ENCODE assay signal across 9 cellular contexts in the genomic region with DNA sequence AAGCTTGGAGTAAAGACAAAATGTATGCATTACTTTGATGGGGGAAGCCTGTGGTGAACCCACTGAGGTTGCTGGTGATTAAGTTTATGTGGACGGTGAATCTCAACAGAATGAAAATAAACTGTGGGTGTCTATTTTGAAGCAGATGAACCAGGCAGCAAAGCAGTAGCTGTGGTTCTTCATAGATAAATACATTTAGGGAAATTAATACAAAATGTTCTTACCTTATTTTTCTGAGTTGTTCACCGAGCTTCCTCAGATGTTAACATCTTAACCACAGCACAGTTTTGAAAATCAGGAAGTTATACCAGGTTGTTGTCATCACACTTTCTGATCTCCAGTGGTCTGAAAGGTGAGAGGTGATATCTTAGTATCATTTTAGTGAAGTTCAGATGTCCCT. TPM values are rescaled to one million over a fixed set of nuclear protein-coding genes. Genes with fewer than 3 reads are reported as not detected.
DNase-seq lines count a peak whose midpoint lies in the region; TF ChIP-seq lines count a peak whose summit lies in the region.
"Had no signal": no experiment of that assay in that cellular context is flagged by ENCODE, and none has a peak within 500 bp of the region (broad histone marks: within the 10 kb centered on the region; RNA-seq: fewer than 3 reads in every experiment).

No MANE protein-coding gene starts in this region.

- H2AFZ ChIP-seq in MM.1S (ENCODE audit: low read length) = no peak overlapping the region
- no peak overlapping the region for H2AFZ ChIP-seq in PC-9

- peaks cover 2% of the 10 kb centered on the region for H3K9me3 Mint-ChIP-seq in activated CD4-positive, alpha-beta T cell treated with anti-CD3 and anti-CD28 coated beads, Interleukin-2, amount 10 ng/mL, durations not matched to agents 7 days and 5 days
- H3K9me3 Mint-ChIP-seq in activated naive CD8-positive, alpha-beta T cell treated with anti-CD3 and anti-CD28 coated beads for 36 hours = no peaks in the 10 kb centered on the region
- no peaks in the 10 kb centered on the region for H3K9me3 Mint-ChIP-seq in stimulated activated naive CD8-positive, alpha-beta T cell treated with anti-CD3 and anti-CD28 coated beads, Interleukin-15, Interleukin-2, amounts not matched to agents 100 ng/mL and 50 ng/mL, for 24 hours
- H3K9me3 Mint-ChIP-seq: mesothelial cell of epicardium had no signal

- H3K4me3 Mint-ChIP-seq in activated CD4-positive, alpha-beta T cell treated with anti-CD3 and anti-CD28 coated beads, Interleukin-2, amount 10 ng/mL, durations not matched to agents 7 days and 5 days = peak overlapping the region; percentile 73
- H3K4me3 Mint-ChIP-seq in activated naive CD8-positive, alpha-beta T cell treated with anti-CD3 and anti-CD28 coated beads for 36 hours = peak overlapping the region; percentile 83
- peak overlapping the region; percentile 80 for H3K4me3 Mint-ChIP-seq in stimulated activated naive CD8-positive, alpha-beta T cell treated with anti-CD3 and anti-CD28 coated beads, Interleukin-15, Interleukin-2, amounts not matched to agents 100 ng/mL and 50 ng/mL, for 24 hours
- H3K4me3 Mint-ChIP-seq: mesothelial cell of epicardium had no signal

- H3K9ac ChIP-seq in MM.1S (ENCODE audit: low read length) = peak overlapping the region; percentile 70

- peaks cover 92% of the 10 kb centered on the region for H3K4me1 Mint-ChIP-seq in activated CD4-positive, alpha-beta T cell treated with anti-CD3 and anti-CD28 coated beads, Interleukin-2, amount 10 ng/mL, durations not matched to agents 7 days and 5 days
- peaks cover 90% of the 10 kb centered on the region for H3K4me1 Mint-ChIP-seq in activated naive CD8-positive, alpha-beta T cell treated with anti-CD3 and anti-CD28 coated beads for 36 hours
- H3K4me1 Mint-ChIP-seq in stimulated activated naive CD8-positive, alpha-beta T cell treated with anti-CD3 and anti-CD28 coated beads, Interleukin-15, Interleukin-2, amounts not matched to agents 100 ng/mL and 50 ng/mL, for 24 hours (ENCODE audit: low read depth) = peaks cover 98% of the 10 kb centered on the region

- H3K27me3 ChIP-seq in MM.1S (replicated peaks; ENCODE audit: insufficient read depth, low read length) (no peaks in the 10 kb centered on the region), PC-9 (ENCODE audit: insufficient read depth, low read depth) (no peaks in the 10 kb centered on the region), breast epithelium (no peaks in the 10 kb centered on the region)

- peak overlapping the region; percentile 93 for H3K27ac Mint-ChIP-seq in activated CD4-positive, alpha-beta T cell treated with anti-CD3 and anti-CD28 coated beads, Interleukin-2, amount 10 ng/mL, durations not matched to agents 7 days and 5 days
- peak overlapping the region; percentile 92 for H3K27ac Mint-ChIP-seq in activated naive CD8-positive, alpha-beta T cell treated with anti-CD3 and anti-CD28 coated beads for 36 hours
- peak overlapping the region; percentile 93 for H3K27ac Mint-ChIP-seq in stimulated activated naive CD8-positive, alpha-beta T cell treated with anti-CD3 and anti-CD28 coated beads, Interleukin-15, Interleukin-2, amounts not matched to agents 100 ng/mL and 50 ng/mL, for 24 hours

- H3K27me3 Mint-ChIP-seq in activated CD4-positive, alpha-beta T cell treated with anti-CD3 and anti-CD28 coated beads, Interleukin-2, amount 10 ng/mL, durations not matched to agents 7 days and 5 days = no peaks in the 10 kb centered on the region
- no peaks in the 10 kb centered on the region for H3K27me3 Mint-ChIP-seq in activated naive CD8-positive, alpha-beta T cell treated with anti-CD3 and anti-CD28 coated beads for 36 hours
- H3K27me3 Mint-ChIP-seq in stimulated activated naive CD8-positive, alpha-beta T cell treated with anti-CD3 and anti-CD28 coated beads, Interleukin-15, Interleukin-2, amounts not matched to agents 100 ng/mL and 50 ng/mL, for 24 hours = no peaks in the 10 kb centered on the region

- no peaks in the 10 kb centered on the region for H4K20me1 ChIP-seq in MM.1S (ENCODE audit: insufficient read depth, low read length)
- H4K20me1 ChIP-seq in PC-9 (ENCODE audit: insufficient read depth) = peaks cover 8% of the 10 kb centered on the region; the same call in 1 of the 2 replicates

- H3K27ac ChIP-seq in MM.1S (ENCODE audit: low read length) (peak overlapping the region; percentile 98), PC-9 (no peak overlapping the region), breast epithelium (peak overlapping the region in 1 of 2 donors; percentile 59)

- H3K36me3 ChIP-seq in MM.1S (replicated peaks; ENCODE audit: insufficient read depth, low read length) = no peaks in the 10 kb centered on the region
- H3K36me3 ChIP-seq in PC-9 (ENCODE audit: low read depth) = no peaks in the 10 kb centered on the region
- no peaks in the 10 kb centered on the region for H3K36me3 ChIP-seq in breast epithelium

- peaks cover 45% of the 10 kb centered on the region for H3F3A ChIP-seq in MM.1S (ENCODE audit: insufficient read depth, low read length)
- no peaks in the 10 kb centered on the region for H3F3A ChIP-seq in PC-9 (ENCODE audit: insufficient read depth, low read depth)

- peaks cover 40% of the 10 kb centered on the region for H3K36me3 Mint-ChIP-seq in activated CD4-positive, alpha-beta T cell treated with anti-CD3 and anti-CD28 coated beads, Interleukin-2, amount 10 ng/mL, durations not matched to agents 7 days and 5 days (ENCODE audit: low read depth)
- H3K36me3 Mint-ChIP-seq in activated naive CD8-positive, alpha-beta T cell treated with anti-CD3 and anti-CD28 coated beads for 36 hours = peaks cover 52% of the 10 kb centered on the region
- peaks cover 36% of the 10 kb centered on the region for H3K36me3 Mint-ChIP-seq in stimulated activated naive CD8-positive, alpha-beta T cell treated with anti-CD3 and anti-CD28 coated beads, Interleukin-15, Interleukin-2, amounts not matched to agents 100 ng/mL and 50 ng/mL, for 24 hours (ENCODE audit: low read depth)

- TF ChIP-seq CTCF in MM.1S (IDR thresholded peaks at IDR 0.05; ENCODE audit: low read length) (no peak), PC-9 (conservative IDR thresholded peaks at IDR 0.05) (no peak), breast epithelium (IDR thresholded peaks at IDR 0.05) (no peak)

- H3K4me1 ChIP-seq in MM.1S (ENCODE audit: low read length) (peaks cover 78% of the 10 kb centered on the region), PC-9 (replicated peaks; ENCODE audit: insufficient read depth) (no peaks in the 10 kb centered on the region), breast epithelium (peaks cover 0 to 11% of the 10 kb centered on the region in 2 donors)

- no peaks in the 10 kb centered on the region for H3K9me2 ChIP-seq in MM.1S (replicated peaks; ENCODE audit: insufficient read depth, low read length)
- H3K9me2 ChIP-seq in PC-9 (ENCODE audit: insufficient read depth) = no peaks in the 10 kb centered on the region

- H3K9me3 ChIP-seq in MM.1S (replicated peaks; ENCODE audit: insufficient read depth, low read length) (no peaks in the 10 kb centered on the region), PC-9 (ENCODE audit: insufficient read depth, low read depth) (no peaks in the 10 kb centered on the region), breast epithelium (no peaks in the 10 kb centered on the region)

- POLR2A ChIA-PET in activated CD4-positive, alpha-beta T cell treated with anti-CD3 and anti-CD28 coated beads, Interleukin-2, amount 10 ng/mL, durations not matched to agents 7 days and 5 days (lab: Charles Lee) = no interaction called here
- POLR2A ChIA-PET in PC-9 (lab: Charles Lee; ENCODE audit: unreplicated experiment) = no interaction called here

- no TSS peak for BruUV-seq in PC-9 (replicated peaks; lab: Mats Ljungman, UMichigan)

- peak; percentile 56 for DNase-seq in activated CD4-positive, alpha-beta T cell treated with anti-CD3 and anti-CD28 coated beads, Interleukin-2, amount 10 ng/mL, durations not matched to agents 7 days and 5 days
- no peak for DNase-seq in activated CD4-positive, alpha-beta T cell treated with anti-CD3 and anti-CD28 coated beads, Interleukin-2, amount 50 U/mL, for 4 hours
- DNase-seq in MM.1S = peak; percentile 61
- peak; percentile 60 for DNase-seq in activated naive CD8-positive, alpha-beta T cell treated with anti-CD3 and anti-CD28 coated beads for 36 hours
- DNase-seq in PC-9 = no peak
- DNase-seq in breast epithelium (ENCODE audit: low spot score in 2 of 2) = no peak
- DNase-seq in DMS 273 (lab: John Stamatoyannopoulos, UW; ENCODE audit: unreplicated experiment) = no peak

- H3K4me3 ChIP-seq in MM.1S (ENCODE audit: low read length) (peak overlapping the region; percentile 40), PC-9 (no peak overlapping the region), breast epithelium (no peak overlapping the region)

- no peak for TF ChIP-seq POLR2A in breast epithelium (IDR thresholded peaks at IDR 0.05)

- intact Hi-C loops in PC-9 (cut with micrococcal nuclease; ENCODE audit: unreplicated experiment) = no loop called here
- intact Hi-C loops in breast epithelium (cut with DNase I; ENCODE audit: low total_unique reads) = no loop called here

- H3K4me2 ChIP-seq in MM.1S (ENCODE audit: low read depth, low read length) (peak overlapping the region; percentile 81), PC-9 (no peak overlapping the region)

- CTCF ChIA-PET in activated CD4-positive, alpha-beta T cell treated with anti-CD3 and anti-CD28 coated beads, Interleukin-2, amount 10 ng/mL, durations not matched to agents 7 days and 5 days (lab: Charles Lee) = interaction anchor here (0.8 to 2.2 kb wide), 9 partner anchors 11 to 362 kb away, joined by 3 to 6 read pairs (median 3); no protein-coding TSS in a partner anchor
- CTCF ChIA-PET in PC-9 (lab: Charles Lee) = no interaction called here

- H3K79me2 ChIP-seq in MM.1S (ENCODE audit: low read length) = peaks cover 95% of the 10 kb centered on the region
- no peaks in the 10 kb centered on the region for H3K79me2 ChIP-seq in PC-9 (ENCODE audit: low read depth)

RNA-seq across cellular contexts. Expression of a gene that starts 53.9 kb away (rescaled TPM):
- 10 to 100 TPM; 73.3 to 84.1 TPM for total RNA-seq in activated CD4-positive, alpha-beta T cell treated with anti-CD3 and anti-CD28 coated beads, Interleukin-2, amount 10 ng/mL, durations not matched to agents 7 days and 5 days
- total RNA-seq in activated naive CD8-positive, alpha-beta T cell treated with anti-CD3 and anti-CD28 coated beads for 36 hours = 10 to 100 TPM; 76.1 to 78.1 TPM
- total RNA-seq in PC-9 (2021) (26.0 and 30.8 TPM in 2 replicates), breast epithelium (10 to 100 TPM; 42.0 to 54.3 (median 46.9) TPM)

Comparison
In these comparisons a context has a peak if more than half of its experiments do, and no peak if none do; other contexts are left out.
1. DNase-seq: peak in activated CD4-positive, alpha-beta T cell treated with anti-CD3 and anti-CD28 coated beads, Interleukin-2, amount 10 ng/mL, durations not matched to agents 7 days and 5 days (single experiment), MM.1S (single experiment) and activated naive CD8-positive, alpha-beta T cell treated with anti-CD3 and anti-CD28 coated beads for 36 hours (single experiment); none in activated CD4-positive, alpha-beta T cell treated with anti-CD3 and anti-CD28 coated beads, Interleukin-2, amount 50 U/mL, for 4 hours (0 of 2), PC-9 (0 of 2), breast epithelium (0 of 2) and DMS 273 (single experiment).
2. Peak in every context shown above with its lines, with median percentiles within 50 percentile points of each other: H3K27ac Mint-ChIP-seq and H3K4me3 Mint-ChIP-seq.